In the genomic region with DNA sequence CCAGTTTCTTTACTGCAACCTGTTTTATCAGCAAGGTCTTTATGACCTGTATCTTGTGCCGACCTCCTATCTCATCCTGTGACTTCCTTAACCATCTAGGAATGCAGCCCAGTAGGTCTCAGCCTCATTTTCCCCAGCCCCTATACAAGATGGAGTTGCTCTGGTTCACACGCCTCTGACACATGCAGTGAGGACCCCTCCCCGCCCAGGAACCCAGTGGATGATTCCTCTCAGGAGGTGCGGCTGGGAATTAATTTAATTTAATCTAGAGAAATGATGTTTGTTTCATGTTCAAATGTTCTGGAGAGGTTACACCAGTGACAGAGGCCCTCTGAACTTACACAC, we compare ENCODE assay signal across 9 cellular contexts. TPM values are rescaled to one million over a fixed set of nuclear protein-coding genes. Genes with fewer than 3 reads are reported as not detected.
A peak's percentile ranks its signal among the peaks of the same experiment; 100 is the strongest.
DNase-seq lines count a peak whose midpoint lies in the region; ATAC-seq and TF ChIP-seq lines count a peak whose summit lies in the region.
"Had no signal": no experiment of that assay in that cellular context is flagged by ENCODE, and none has a peak within 500 bp of the region (broad histone marks: within the 10 kb centered on the region; RNA-seq: fewer than 3 reads in every experiment).

No MANE protein-coding gene starts in this region.

- no peaks in the 10 kb centered on the region for H3K9me3 ChIP-seq in CD8-positive, alpha-beta T cell (ENCODE audit: low read length)
- no peaks in the 10 kb centered on the region for H3K9me3 ChIP-seq in psoas muscle
- H3K9me3 ChIP-seq: pancreas had no signal

- no peak overlapping the region for H3K4me3 ChIP-seq in CD8-positive, alpha-beta T cell (ENCODE audit: low read depth, low read length)
- peak overlapping the region; percentile 52 for H3K4me3 ChIP-seq in psoas muscle

- peaks cover 47% of the 10 kb centered on the region for H3K4me1 Mint-ChIP-seq in CD8-positive, alpha-beta T cell (ENCODE audit: low read depth)
- peaks cover 19 to 22% (median 22%) of the 10 kb centered on the region in 3 donors for H3K4me1 Mint-ChIP-seq in IgD-negative memory B cell
- peaks cover 62% of the 10 kb centered on the region for H3K4me1 Mint-ChIP-seq in central memory CD8-positive, alpha-beta T cell

- no peaks in the 10 kb centered on the region for H3K27me3 Mint-ChIP-seq in CD8-positive, alpha-beta T cell (ENCODE audit: low read depth)
- H3K27me3 Mint-ChIP-seq in IgD-negative memory B cell: no peaks in the 10 kb centered on the region
- no peaks in the 10 kb centered on the region for H3K27me3 Mint-ChIP-seq in central memory CD8-positive, alpha-beta T cell

- H3K36me3 ChIP-seq in CD8-positive, alpha-beta T cell (ENCODE audit: insufficient read depth, low read length): no peaks in the 10 kb centered on the region
- no peaks in the 10 kb centered on the region for H3K36me3 ChIP-seq in psoas muscle (ENCODE audit: insufficient read depth in 1 of 2, low read depth in 1 of 2)
- H3K36me3 ChIP-seq: pancreas had no signal

- DNase-seq in CD8-positive, alpha-beta T cell: no peak
- no peak for DNase-seq in central memory CD8-positive, alpha-beta T cell (ENCODE audit: low spot score in 2 of 2)
- DNase-seq in psoas muscle: no peak
- DNase-seq in hippocampal formation (lab: John Stamatoyannopoulos, UW): no peak
- no peak for DNase-seq in stimulated activated CD4-positive, alpha-beta T cell treated with anti-CD3 and anti-CD28 coated beads, Interleukin-2, amount 100 ng/mL, for 48 hours
- DNase-seq: trophoblast cell had no signal

- ATAC-seq in CD8-positive, alpha-beta T cell: no peak
- no peak for ATAC-seq in central memory CD8-positive, alpha-beta T cell (replicated peaks; ENCODE audit: extremely low read depth, poor library complexity, severe bottlenecking)
- ATAC-seq in psoas muscle (no peak), GM18511 (IDR thresholded peaks at IDR 0.05; ENCODE audit: unreplicated experiment) (no peak)

- 89 to 92% (median 92%) methylated on average over 4 of the region's 4 CpGs for WGBS in psoas muscle, 3 donors

- peak overlapping the region; percentile 88 for H3K27ac ChIP-seq in CD8-positive, alpha-beta T cell (ENCODE audit: low read depth, low read length)
- peak overlapping the region; percentile 60 for H3K27ac ChIP-seq in psoas muscle

- peak overlapping the region; percentile 92 for H3K4me3 Mint-ChIP-seq in CD8-positive, alpha-beta T cell
- H3K4me3 Mint-ChIP-seq in IgD-negative memory B cell: peak overlapping the region; percentile 87 to 98 (median 96)
- peak overlapping the region; percentile 86 for H3K4me3 Mint-ChIP-seq in central memory CD8-positive, alpha-beta T cell

- H3K27ac Mint-ChIP-seq in CD8-positive, alpha-beta T cell: peak overlapping the region; percentile 98
- H3K27ac Mint-ChIP-seq in IgD-negative memory B cell: peak overlapping the region; percentile 98 to 99 (median 98)
- peak overlapping the region; percentile 97 for H3K27ac Mint-ChIP-seq in central memory CD8-positive, alpha-beta T cell (ENCODE audit: low read depth)

- H3K4me1 ChIP-seq in CD8-positive, alpha-beta T cell (ENCODE audit: insufficient read depth, low read length): peaks cover 35% of the 10 kb centered on the region
- peaks cover 7% of the 10 kb centered on the region for H3K4me1 ChIP-seq in psoas muscle
- H3K4me1 ChIP-seq: pancreas had no signal

- intact Hi-C loops in CD8-positive, alpha-beta T cell (cut with DNase I, micrococcal nuclease): loop anchor here (1.0 to 5.0 kb wide), 10 partner anchors 22 to 940 kb away; a partner anchor contains a TSS
- intact Hi-C loops in psoas muscle (cut with DNase I): no loop called here

- no peak for TF ChIP-seq CTCF in CD8-positive, alpha-beta T cell (IDR thresholded peaks at IDR 0.05)
- no peak for TF ChIP-seq CTCF in psoas muscle (IDR thresholded peaks at IDR 0.05)

- no peaks in the 10 kb centered on the region for H3K36me3 Mint-ChIP-seq in CD8-positive, alpha-beta T cell
- no peaks in the 10 kb centered on the region for H3K36me3 Mint-ChIP-seq in IgD-negative memory B cell
- H3K36me3 Mint-ChIP-seq in central memory CD8-positive, alpha-beta T cell (ENCODE audit: insufficient read depth): peaks cover 12% of the 10 kb centered on the region

- no peaks in the 10 kb centered on the region for H3K9me3 Mint-ChIP-seq in CD8-positive, alpha-beta T cell
- H3K9me3 Mint-ChIP-seq in IgD-negative memory B cell: no peaks in the 10 kb centered on the region
- H3K9me3 Mint-ChIP-seq in central memory CD8-positive, alpha-beta T cell: no peaks in the 10 kb centered on the region

- CTCF ChIA-PET in CD8-positive, alpha-beta T cell (lab: Charles Lee): interaction anchor here (1.5 kb wide), 1 partner anchor 10 kb away, joined by 3 read pairs; no protein-coding TSS in a partner anchor

- POLR2A ChIA-PET in CD8-positive, alpha-beta T cell (lab: Charles Lee): interaction anchor here (0.6 to 4.5 kb wide), 11 partner anchors 10 to 596 kb away, joined by 3 to 70 read pairs (median 8); a partner anchor contains a TSS

- no peaks in the 10 kb centered on the region for H3K27me3 ChIP-seq in CD8-positive, alpha-beta T cell (ENCODE audit: insufficient read depth, low read length)
- no peaks in the 10 kb centered on the region for H3K27me3 ChIP-seq in psoas muscle (ENCODE audit: insufficient read depth in 3 of 3, low read length in 2 of 3)
- H3K27me3 ChIP-seq: pancreas had no signal

RNA-seq across cellular contexts. Expression of a gene that starts 39.0 kb away (rescaled TPM):
- total RNA-seq in CD8-positive, alpha-beta T cell: 100 to 1,000 TPM; 105 TPM
- polyA plus RNA-seq in IgD-negative memory B cell (82.2 TPM), psoas muscle (10 to 100 TPM in 2 of 3 donors, 1 to 10 TPM in 1; 6.8 to 15.6 (median 10.6) TPM)
- total RNA-seq in psoas muscle: 10 to 100 TPM; 11.6 to 22.8 (median 15.8) TPM

Comparison
In these comparisons a context has a peak if more than half of its experiments do, and no peak if none do; other contexts are left out.
1. RNA of a gene that starts 39.0 kb away (total RNA-seq): 105 TPM in CD8-positive, alpha-beta T cell; 11.6 to 22.8 TPM in psoas muscle; every median in the first group is over 4 times any median in the second.
2. intact Hi-C loops: an anchor here in CD8-positive, alpha-beta T cell (1.0 to 5.0 kb wide); none called in psoas muscle.
3. Peak in every context shown above with its lines, with median percentiles within 50 percentile points of each other: H3K27ac Mint-ChIP-seq and H3K4me3 Mint-ChIP-seq.